20 cellular contexts compared by ENCODE assay signal in genomic region chr4:123346944-123347343, GRCh38. TPM values are rescaled to one million over a fixed set of nuclear protein-coding genes. Genes with fewer than 3 reads are reported as not detected.
A peak's percentile ranks its signal among the peaks of the same experiment; 100 is the strongest.
DNase-seq lines count a peak whose midpoint lies in the region; ATAC-seq, FAIRE-seq and TF ChIP-seq lines count a peak whose summit lies in the region.
"Had no signal": no experiment of that assay in that cellular context is flagged by ENCODE, and none has a peak within 500 bp of the region (broad histone marks: within the 10 kb centered on the region; RNA-seq: fewer than 3 reads in every experiment).

No MANE protein-coding gene starts in this region.

- in situ Hi-C loops in HepG2 (cut with HindIII; ENCODE audit: extremely low pct_ligation_motif_present, low pct_unique_long_range_greater_than_20kb): no loop called here

- no peaks in the 10 kb centered on the region for H3K36me3 Mint-ChIP-seq in stimulated activated memory B cell treated with anti-CD40 and anti-IgM and Interleukin-4, amounts not matched to agents 10 μg/mL and 1 μg/mL and 100 μg/mL, for 72 hours

- POLR2A ChIA-PET in HepG2 (lab: Yijun Ruan, JAX): no interaction called here

- no peaks in the 10 kb centered on the region for H3K9me3 Mint-ChIP-seq in stimulated activated memory B cell treated with anti-CD40 and anti-IgM and Interleukin-4, amounts not matched to agents 10 μg/mL and 1 μg/mL and 100 μg/mL, for 72 hours

- H3K27ac ChIP-seq in BLaER1 (no peak overlapping the region), KMS-11 (no peak overlapping the region), HepG2 (ENCODE audit: extremely low read length, insufficient read depth, low read length) (no peak overlapping the region)
- H3K27ac ChIP-seq: 22Rv1, HL-60 had no signal

- H4K20me1 ChIP-seq in BLaER1 (no peaks in the 10 kb centered on the region), KMS-11 (ENCODE audit: insufficient read depth) (no peaks in the 10 kb centered on the region), HepG2 (ENCODE audit: insufficient read depth, low read length) (no peaks in the 10 kb centered on the region)

- H3K4me2 ChIP-seq in BLaER1 (peak overlapping the region; percentile 39), KMS-11 (peak overlapping the region; percentile 95; the same call in 1 of the 2 replicates), HepG2 (ENCODE audit: low read depth, low read length) (no peak overlapping the region)
- H3K4me2 ChIP-seq: SK-N-SH had no signal

- no peaks in the 10 kb centered on the region for H3K27me3 ChIP-seq in BLaER1
- H3K27me3 ChIP-seq in KMS-11 (ENCODE audit: insufficient read depth, low read depth): no peaks in the 10 kb centered on the region
- H3K27me3 ChIP-seq in HepG2 (ENCODE audit: control insufficient read depth in 1 of 2, insufficient read depth in 2 of 2, low read length in 2 of 2): no peaks in the 10 kb centered on the region
- H3K27me3 ChIP-seq: MG63 had no signal

- no TSS peak for BruUV-seq in HepG2 (replicated peaks; lab: Mats Ljungman, UMichigan)

- H3K27ac Mint-ChIP-seq in stimulated activated memory B cell treated with anti-CD40 and anti-IgM and Interleukin-4, amounts not matched to agents 10 μg/mL and 1 μg/mL and 100 μg/mL, for 72 hours: no peak overlapping the region

- no peak for FAIRE-seq in HepG2 (lab: Jason Lieb, UNC)

- H3K79me2 ChIP-seq in KMS-11 (ENCODE audit: insufficient read depth, low read depth): no peaks in the 10 kb centered on the region
- no peaks in the 10 kb centered on the region for H3K79me2 ChIP-seq in HepG2 (ENCODE audit: insufficient read depth, low read length)

- H3K4me3 Mint-ChIP-seq in stimulated activated memory B cell treated with anti-CD40 and anti-IgM and Interleukin-4, amounts not matched to agents 10 μg/mL and 1 μg/mL and 100 μg/mL, for 72 hours: no peak overlapping the region

- no peak for DNase-seq in HepG2 (ENCODE audit: low spot score)
- DNase-seq: EL, HCEC 1CT, KBM-7, MG63, NCI-H1092 treated with DMSO at 0.1 percent for 48 hours, NCI-H187, NCI-H446, NCI-H774, SK-N-SH had no signal

- H3K36me3 ChIP-seq in BLaER1 (no peaks in the 10 kb centered on the region), KMS-11 (ENCODE audit: insufficient read depth) (no peaks in the 10 kb centered on the region), HepG2 (replicated peaks in 1 of 2; ENCODE audit: control insufficient read depth in 1 of 2, insufficient read depth in 2 of 2, low read length in 2 of 2) (no peaks in the 10 kb centered on the region)
- H3K36me3 ChIP-seq: MG63 had no signal

- peaks cover 39% of the 10 kb centered on the region for H3K4me1 ChIP-seq in BLaER1
- peaks cover 20% of the 10 kb centered on the region for H3K4me1 ChIP-seq in KMS-11 (ENCODE audit: low read depth, poor library complexity, severe bottlenecking)
- H3K4me1 ChIP-seq in HepG2 (ENCODE audit: insufficient read depth, low read length): peaks cover 71% of the 10 kb centered on the region

- TF ChIP-seq EP300 in HepG2 (IDR thresholded peaks at IDR 0.05; ENCODE audit: low read depth in 2 of 2, low read length in 2 of 2): no peak
- no peak for TF ChIP-seq EP300 in HepG2 (CRISPR knock-in tag; IDR thresholded peaks at IDR 0.05; ENCODE audit: borderline replicate concordance)

- CTCF ChIA-PET in HepG2 (lab: Yijun Ruan, JAX; ENCODE audit: low intra/inter-chr PET ratio, low total read pairs): no interaction called here

- no peak for TF ChIP-seq RAD21 in HepG2 (CRISPR knock-in tag; IDR thresholded peaks at IDR 0.05)

- H3K9ac ChIP-seq in BLaER1 (no peak overlapping the region), KMS-11 (no peak overlapping the region), HepG2 (ENCODE audit: insufficient read depth, low read depth, low read length) (no peak overlapping the region)
- H3K9ac ChIP-seq: SK-N-SH had no signal

- TF ChIP-seq CTCF in KMS-11 (conservative IDR thresholded peaks at IDR 0.05; ENCODE audit: low read depth, low read length): no peak
- TF ChIP-seq CTCF in HepG2 (CRISPR knock-in tag; IDR thresholded peaks at IDR 0.05): no peak

- no peak for TF ChIP-seq POLR2A in HepG2 (IDR thresholded peaks at IDR 0.05; ENCODE audit: insufficient read depth in 1 of 2, low read depth in 2 of 2, low read length in 2 of 2)

- H3K4me1 Mint-ChIP-seq in stimulated activated memory B cell treated with anti-CD40 and anti-IgM and Interleukin-4, amounts not matched to agents 10 μg/mL and 1 μg/mL and 100 μg/mL, for 72 hours: no peaks in the 10 kb centered on the region

- peaks cover 3% of the 10 kb centered on the region; the same call in 1 of the 2 replicates for H3K9me3 ChIP-seq in BLaER1
- H3K9me3 ChIP-seq in HepG2 (ENCODE audit: low read length): no peaks in the 10 kb centered on the region
- H3K9me3 ChIP-seq: MG63, SK-N-SH had no signal

- 100% methylated on average over 4 of the region's 5 CpGs for WGBS in HepG2 (ENCODE audit: low lambda C conversion rate)

- intact Hi-C loops in HepG2 (cut with micrococcal nuclease; ENCODE audit: unreplicated experiment): loop anchor here (5.0 kb wide), 1 partner anchor 210 kb away; no protein-coding TSS in a partner anchor

- ATAC-seq in GM19467 (IDR thresholded peaks at IDR 0.05; ENCODE audit: unreplicated experiment) (peak; percentile 43), HG03025 (IDR thresholded peaks at IDR 0.05; ENCODE audit: low FRiP score, unreplicated experiment) (peak; percentile 69), HepG2 (no peak), GM21717 (IDR thresholded peaks at IDR 0.05; ENCODE audit: unreplicated experiment) (no peak), HG03571 (IDR thresholded peaks at IDR 0.05; ENCODE audit: unreplicated experiment) (no peak)
- no peak for ATAC-seq in stimulated activated memory B cell treated with anti-CD40 and anti-IgM and Interleukin-4, amounts not matched to agents 10 μg/mL and 1 μg/mL and 100 μg/mL, for 72 hours
- ATAC-seq: Right ventricle myocardium inferior had no signal

- peaks cover 6% of the 10 kb centered on the region for H3K27me3 Mint-ChIP-seq in stimulated activated memory B cell treated with anti-CD40 and anti-IgM and Interleukin-4, amounts not matched to agents 10 μg/mL and 1 μg/mL and 100 μg/mL, for 72 hours

- H2AFZ ChIP-seq in KMS-11 (ENCODE audit: low read depth): no peak overlapping the region
- no peak overlapping the region for H2AFZ ChIP-seq in HepG2 (ENCODE audit: low read length)

- H3K4me3 ChIP-seq in BLaER1 (no peak overlapping the region), KMS-11 (IDR thresholded peaks at IDR 0.05; ENCODE audit: insufficient read depth, low read depth, low read length) (no peak overlapping the region), HepG2 (replicated peaks in 1 of 3; ENCODE audit: insufficient read depth in 1 of 3, low read depth in 2 of 3, low read length in 3 of 3) (no peak overlapping the region)
- H3K4me3 ChIP-seq: MG63 had no signal

TF ChIP-seq in HepG2, 621 proteins besides CTCF, POLR2A, EP300 and RAD21 (continues in another document):
- TF ChIP-seq ZNF232 (CRISPR knock-in tag; IDR thresholded peaks at IDR 0.05; ENCODE audit: borderline replicate concordance) (no peak), SP2 (CRISPR knock-in tag; IDR thresholded peaks at IDR 0.05) (no peak), SRSF9 (IDR thresholded peaks at IDR 0.05; ENCODE audit: borderline replicate concordance, insufficient read depth, low read depth, low read length, poor library complexity, severe bottlenecking) (no peak), SALL1 (CRISPR knock-in tag; IDR thresholded peaks at IDR 0.05) (no peak), ZNF362 (CRISPR knock-in tag; IDR thresholded peaks at IDR 0.05; ENCODE audit: borderline replicate concordance) (no peak), E2F5 (CRISPR knock-in tag; conservative IDR thresholded peaks at IDR 0.05) (no peak), SRF (IDR thresholded peaks at IDR 0.05; ENCODE audit: low read depth, low read length) (no peak), ZNF264 (CRISPR knock-in tag; IDR thresholded peaks at IDR 0.05) (no peak)

RNA-seq across cellular contexts. Expression of gene SPRY1, which starts 49.7 kb away (rescaled TPM):
- total RNA-seq in HepG2 (2016; rRNA removed; fragmentation: Illumina TruSeq; extraction: Trizol): 22.5 and 24.7 TPM in 2 replicates
- 4.3 and 5.4 TPM in 2 replicates for total RNA-seq in HepG2 (2016; cell fraction: cytosol; rRNA removed; fragmentation: Illumina TruSeq; extraction: Trizol; ENCODE audit: low read depth)
- 21.4 and 23.6 TPM in 2 replicates for total RNA-seq in HepG2 (2016; cell fraction: insoluble cytoplasmic fraction; rRNA removed; fragmentation: Illumina TruSeq; extraction: Trizol)
- 14.5 and 17.5 TPM in 2 replicates for total RNA-seq in HepG2 (2016; cell fraction: membrane; rRNA removed; fragmentation: Illumina TruSeq; extraction: Trizol)
- 31.3 and 35.8 TPM in 2 replicates for total RNA-seq in HepG2 (2016; cell fraction: nucleus; rRNA removed; fragmentation: Illumina TruSeq; extraction: Trizol)
- polyA plus RNA-seq in HepG2 (2011; rRNA removed): 33.4 and 35.4 TPM in 2 replicates
- polyA plus RNA-seq in HepG2 (2011; cell fraction: cytosol; rRNA removed): 19.4 and 28.2 TPM in 2 replicates
- 51.7 and 53.2 TPM in 2 replicates for polyA plus RNA-seq in HepG2 (2011; cell fraction: nucleus; rRNA removed)
- polyA plus RNA-seq in HepG2 (2012): 31.5 and 33.4 TPM in 2 replicates
- 1.8 and 1.9 TPM in 2 replicates for polyA plus RNA-seq in HepG2 (2016; cell fraction: cytosol; fragmentation: Illumina TruSeq; extraction: Trizol; ENCODE audit: low read depth)
- polyA plus RNA-seq in HepG2 (2016; cell fraction: insoluble cytoplasmic fraction; fragmentation: Illumina TruSeq; extraction: Trizol; ENCODE audit: low read depth): 22.0 and 23.2 TPM in 2 replicates
- polyA plus RNA-seq in HepG2 (2016; cell fraction: membrane; fragmentation: Illumina TruSeq; extraction: Trizol; ENCODE audit: low read depth): 7.4 and 7.5 TPM in 2 replicates
- 70.5 and 74.3 TPM in 2 replicates for polyA plus RNA-seq in HepG2 (2016; cell fraction: nucleus; fragmentation: Illumina TruSeq; extraction: Trizol; ENCODE audit: insufficient read depth, low read depth)
- 0.26 and 48.0 TPM in 2 replicates for polyA minus RNA-seq in HepG2 (2011; rRNA and poly(A)+ RNA removed; ENCODE audit: low replicate concordance)
- 37.3 and 43.9 TPM in 2 replicates for polyA minus RNA-seq in HepG2 (2011; cell fraction: cytosol; rRNA and poly(A)+ RNA removed)
- 61.7 and 66.8 TPM in 2 replicates for polyA minus RNA-seq in HepG2 (2011; cell fraction: nucleus; rRNA and poly(A)+ RNA removed)

Comparison
In these comparisons a context has a peak if more than half of its experiments do, and no peak if none do; other contexts are left out.
1. ATAC-seq: peak in GM19467 (single experiment) and HG03025 (single experiment); none in HepG2 (single experiment), stimulated activated memory B cell treated with anti-CD40 and anti-IgM and Interleukin-4, amounts not matched to agents 10 μg/mL and 1 μg/mL and 100 μg/mL, for 72 hours (single experiment), GM21717 (single experiment) and HG03571 (single experiment).